ENCODE assay signal across 18 cellular contexts in the genomic region with DNA sequence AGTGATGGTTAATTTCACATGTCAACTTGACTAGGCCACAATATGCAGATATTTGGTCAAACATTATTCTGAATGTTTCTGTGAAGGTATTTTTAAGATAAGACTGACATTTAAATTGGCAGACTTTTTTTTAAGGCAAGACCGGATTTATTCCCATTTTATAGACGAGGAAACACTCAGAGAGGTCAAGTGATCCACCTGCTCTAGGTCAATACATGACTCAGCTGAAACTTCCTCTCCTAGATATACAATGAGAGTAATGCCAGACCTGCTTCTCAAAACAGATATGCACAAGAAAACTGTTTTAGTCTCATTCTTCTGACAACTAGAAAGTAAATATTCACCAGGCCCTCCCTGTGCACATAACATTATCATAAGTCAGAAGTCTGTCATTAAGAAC.
"Had no signal": no experiment of that assay in that cellular context is flagged by ENCODE, and none has a peak within 500 bp of the region (broad histone marks: within the 10 kb centered on the region; RNA-seq: fewer than 3 reads in every experiment).

No MANE protein-coding gene starts in this region.

- H3K4me3 Mint-ChIP-seq: activated naive CD8-positive, alpha-beta T cell treated with anti-CD3 and anti-CD28 coated beads, Interleukin-2, amount 10 ng/mL, durations not matched to agents 7 days and 5 days; activated T-helper 17 cell treated with anti-CD3 and anti-CD28 coated beads, Interleukin-2, amount 50 U/mL, for 72 hours; nephron progenitor cell; T-helper 2 cell treated with Interferon-gamma antibody and Interleukin-4, amounts not matched to agents 5 μg/mL and 100 μg/mL, for 36 hours had no signal

- ATAC-seq: activated T-helper 17 cell treated with anti-CD3 and anti-CD28 coated beads, Interleukin-2, amount 50 U/mL, for 72 hours; heart right ventricle; right cardiac atrium had no signal

- H3K27ac ChIP-seq: heart right ventricle, stomach, upper lobe of left lung had no signal

- H3K27ac Mint-ChIP-seq: activated naive CD8-positive, alpha-beta T cell treated with anti-CD3 and anti-CD28 coated beads, Interleukin-2, amount 10 ng/mL, durations not matched to agents 7 days and 5 days; nephron progenitor cell; T-helper 2 cell treated with Interferon-gamma antibody and Interleukin-4, amounts not matched to agents 5 μg/mL and 100 μg/mL, for 36 hours had no signal

- FAIRE-seq: colon, endometrium, TTC549 had no signal

- H3K27me3 ChIP-seq: heart right ventricle, stomach, upper lobe of left lung had no signal

- DNase-seq: activated CD4-positive, alpha-beta T cell treated with anti-CD3 and anti-CD28 coated beads, Interleukin-2, amount 50 U/mL, for 4 hours; activated naive CD4-positive, alpha-beta T cell treated with Interleukin-2 at 50 U/mL for 16 hours; activated naive CD8-positive, alpha-beta T cell treated with anti-CD3 and anti-CD28 coated beads, Interleukin-2, amount 10 ng/mL, durations not matched to agents 7 days and 5 days; activated T-cell treated with anti-CD3 and anti-CD28 coated beads for 4 hours; amygdala; heart right ventricle; midbrain; nephron progenitor cell; nucleus accumbens; right cardiac atrium; stomach; upper lobe of left lung had no signal

- H3K4me1 ChIP-seq: stomach, upper lobe of left lung had no signal

- H3K27me3 Mint-ChIP-seq: activated naive CD8-positive, alpha-beta T cell treated with anti-CD3 and anti-CD28 coated beads, Interleukin-2, amount 10 ng/mL, durations not matched to agents 7 days and 5 days; activated T-helper 17 cell treated with anti-CD3 and anti-CD28 coated beads, Interleukin-2, amount 50 U/mL, for 72 hours had no signal

- H3K9me3 Mint-ChIP-seq: activated T-helper 17 cell treated with anti-CD3 and anti-CD28 coated beads, Interleukin-2, amount 50 U/mL, for 72 hours; nephron progenitor cell; T-helper 2 cell treated with Interferon-gamma antibody and Interleukin-4, amounts not matched to agents 5 μg/mL and 100 μg/mL, for 36 hours had no signal

- H3K4me3 ChIP-seq: heart right ventricle, lung, stomach, upper lobe of left lung had no signal

- H3K9me3 ChIP-seq: heart right ventricle, stomach, upper lobe of left lung had no signal

- H3K4me1 Mint-ChIP-seq: nephron progenitor cell had no signal
